ENCODE assay signal across 1 cellular context in genomic region chr10:86654411-86655172, GRCh38.
TF ChIP-seq lines count a peak whose summit lies in the region.

OPN4 (plus strand) TSS chr10:86654547; CDS start chr10:86654784, 237 bp downstream.

TF ChIP-seq in IMR-90, 13 proteins besides CTCF, POLR2A, EP300 and RAD21 (continued from another document):
- TF ChIP-seq MXI1 (IDR thresholded peaks at IDR 0.05; ENCODE audit: borderline replicate concordance, low read depth, low read length) (no peak), RFX5 (IDR thresholded peaks at IDR 0.05; ENCODE audit: low read depth, low read length) (no peak)
